ENCODE assay signal across 9 cellular contexts in the genomic region with DNA sequence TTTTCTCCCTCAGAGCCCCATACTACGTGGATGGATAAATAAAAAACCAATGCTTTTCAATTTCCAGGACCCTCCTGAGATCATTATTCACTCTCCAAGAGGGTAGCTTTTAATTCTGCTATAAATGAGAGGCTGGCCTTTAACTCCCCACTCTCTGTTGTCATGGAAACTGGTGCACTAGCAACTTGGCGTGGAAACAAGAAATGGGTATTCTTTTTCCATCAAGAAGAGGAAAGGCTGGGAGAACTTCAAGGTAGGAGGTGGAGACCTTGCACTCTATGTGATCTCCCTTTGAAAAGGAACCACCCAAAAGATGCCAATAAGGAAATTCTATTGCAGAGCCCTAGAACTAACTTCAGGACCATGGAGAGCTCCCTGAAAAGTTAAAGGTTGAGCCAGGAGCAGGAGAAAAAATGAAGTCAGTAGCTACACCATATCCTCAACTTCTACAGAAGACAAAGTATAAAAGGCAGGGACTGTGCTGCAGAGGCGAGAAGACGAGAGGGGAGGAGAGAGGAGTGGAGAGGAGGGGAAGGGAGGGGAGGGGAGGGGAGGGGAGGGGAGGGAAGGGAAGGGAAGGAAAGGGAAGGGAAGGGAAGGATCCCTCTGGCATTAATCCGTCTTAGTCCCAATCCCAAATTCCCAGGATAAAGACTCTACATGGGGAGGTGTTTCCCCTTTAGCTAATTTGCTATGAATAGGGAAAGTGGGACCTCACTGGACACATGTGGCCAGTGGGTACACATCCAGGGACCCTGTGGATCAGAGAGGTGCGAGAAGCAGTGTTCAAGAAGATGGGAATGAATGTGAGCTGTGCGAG. TPM values are rescaled to one million over a fixed set of nuclear protein-coding genes. Genes with fewer than 3 reads are reported as not detected.
A peak's percentile ranks its signal among the peaks of the same experiment; 100 is the strongest.
DNase-seq lines count a peak whose midpoint lies in the region; ATAC-seq and TF ChIP-seq lines count a peak whose summit lies in the region.
"Had no signal": no experiment of that assay in that cellular context is flagged by ENCODE, and none has a peak within 500 bp of the region (broad histone marks: within the 10 kb centered on the region; RNA-seq: fewer than 3 reads in every experiment).

No MANE protein-coding gene starts in this region.

- H3K9me3 ChIP-seq in transverse colon = no peaks in the 10 kb centered on the region

- TF ChIP-seq CTCF in fibroblast of the aortic adventitia (IDR thresholded peaks at IDR 0.05; ENCODE audit: insufficient read depth, low read length) (no peak), transverse colon (IDR thresholded peaks at IDR 0.05) (no peak)

- in situ Hi-C loops in ACHN (cut with HindIII; ENCODE audit: low pct_ligation_motif_present, low pct_unique_long_range_greater_than_20kb, low sequenced_read_pairs) (no loop called here), transverse colon (cut with MboI; ENCODE audit: low pct_ligation_motif_present in 1 of 4, low pct_unique_long_range_greater_than_20kb in 1 of 4, low sequenced_read_pairs in 3 of 4) (no loop called here)

- 53 to 73% methylated on average over 3 to 6 of the region's 7 CpGs for WGBS in transverse colon (ENCODE audit: low coverage in 1 of 2), 2 donors

- H3K27ac ChIP-seq in transverse colon = no peak overlapping the region

- no peaks in the 10 kb centered on the region for H3K27me3 ChIP-seq in transverse colon

- DNase-seq in ACHN = peak; percentile 72
- DNase-seq in GM19238 (ENCODE audit: insufficient read length, low spot score) = peak; percentile 12
- peak; percentile 67 for DNase-seq in RPMI8226
- DNase-seq in fibroblast of the aortic adventitia (ENCODE audit: low read depth) = peak; percentile 58
- DNase-seq in NCI-H510A treated with DMSO at 0.1 percent for 48 hours (lab: John Stamatoyannopoulos, UW) = no peak
- DNase-seq in transverse colon = no peak
- DNase-seq in NCI-H526 treated with DMSO at 0.1 percent for 48 hours (lab: John Stamatoyannopoulos, UW) = no peak
- DNase-seq: NCI-H187 treated with DMSO at 0.1 percent for 48 hours had no signal

- H3K4me3 ChIP-seq in fibroblast of the aortic adventitia (ENCODE audit: low read depth, low read length) (no peak overlapping the region), transverse colon (no peak overlapping the region)

- H3K4me1 ChIP-seq in transverse colon = no peaks in the 10 kb centered on the region

- intact Hi-C loops in transverse colon (cut with DNase I; ENCODE audit: low total_unique reads) = no loop called here

- TF ChIP-seq POLR2A in transverse colon (IDR thresholded peaks at IDR 0.05) = no peak

- H3K36me3 ChIP-seq in transverse colon = no peaks in the 10 kb centered on the region

- no peak for ATAC-seq in GM19395 (IDR thresholded peaks at IDR 0.05; ENCODE audit: unreplicated experiment)

- TF ChIP-seq EP300 in transverse colon (IDR thresholded peaks at IDR 0.05; ENCODE audit: low read depth) = no peak

RNA-seq across cellular contexts. Expression of gene FICD, which starts 46.7 kb away (rescaled TPM):
- 7.6 and 11.6 TPM in 2 replicates for total RNA-seq in fibroblast of the aortic adventitia (ENCODE audit: low replicate concordance)
- 1 to 10 TPM; 1.1 to 9.6 (median 6.2) TPM for total RNA-seq in transverse colon

Comparison
In these comparisons a context has a peak if more than half of its experiments do, and no peak if none do; other contexts are left out.
1. DNase-seq: peak in ACHN (single experiment), GM19238 (single experiment), RPMI8226 (single experiment) and fibroblast of the aortic adventitia (single experiment); none in NCI-H510A treated with DMSO at 0.1 percent for 48 hours (single experiment), transverse colon (single experiment) and NCI-H526 treated with DMSO at 0.1 percent for 48 hours (single experiment).